In genomic region chr18:79156330-79156729, GRCh38 we compare ENCODE assay signal across 17 cellular contexts.
DNase-seq lines count a peak whose midpoint lies in the region; ATAC-seq and TF ChIP-seq lines count a peak whose summit lies in the region.
"Had no signal": no experiment of that assay in that cellular context is flagged by ENCODE, and none has a peak within 500 bp of the region (broad histone marks: within the 10 kb centered on the region; RNA-seq: fewer than 3 reads in every experiment).

No MANE protein-coding gene starts in this region.

- H3K36me3 Mint-ChIP-seq in CD8-positive, alpha-beta memory T cell: peaks cover 14 to 55% (median 28%) of the 10 kb centered on the region in 3 donors
- peaks cover 23% of the 10 kb centered on the region for H3K36me3 Mint-ChIP-seq in central memory CD8-positive, alpha-beta T cell (ENCODE audit: insufficient read depth)
- peaks cover 5% of the 10 kb centered on the region for H3K36me3 Mint-ChIP-seq in natural killer cell treated with Interleukin-12 subunit alpha and Interleukin-12 subunit beta and Interleukin-15 and Interleukin-18, amount 100 ng/mL, for 72 hours

- H3K36me3 ChIP-seq in CD8-positive, alpha-beta memory T cell (ENCODE audit: insufficient read depth, low read length): no peaks in the 10 kb centered on the region

- H3K27ac ChIP-seq in CD8-positive, alpha-beta memory T cell (ENCODE audit: low read depth, low read length): no peak overlapping the region
- H3K27ac ChIP-seq in HL-60 (replicated peaks): peak overlapping the region; percentile 38
- H3K27ac ChIP-seq: epithelial cell of prostate, SJSA1, thoracic aorta had no signal

- no peaks in the 10 kb centered on the region for H3K27me3 ChIP-seq in CD8-positive, alpha-beta memory T cell (ENCODE audit: insufficient read depth, low read length, poor library complexity, severe bottlenecking)
- no peaks in the 10 kb centered on the region for H3K27me3 ChIP-seq in HL-60 (ENCODE audit: insufficient read depth, poor library complexity, severe bottlenecking)
- H3K27me3 ChIP-seq: BLaER1 treated with 17β-estradiol and CSF1 and Interleukin-3, amounts not matched to agents 10 nM and 100 nM; SJSA1 had no signal

- peak overlapping the region in 5 of 8 donors; percentile 36 to 85 (median 69) for H3K27ac Mint-ChIP-seq in CD8-positive, alpha-beta memory T cell
- peak overlapping the region; percentile 90 for H3K27ac Mint-ChIP-seq in central memory CD8-positive, alpha-beta T cell (ENCODE audit: low read depth)
- H3K27ac Mint-ChIP-seq in natural killer cell treated with Interleukin-12 subunit alpha and Interleukin-12 subunit beta and Interleukin-15 and Interleukin-18, amount 100 ng/mL, for 72 hours: peak overlapping the region; percentile 54 to 92
- H3K27ac Mint-ChIP-seq: activated naive CD8-positive, alpha-beta T cell; mesothelial cell of epicardium had no signal

- POLR2A ChIA-PET in CD8-positive, alpha-beta memory T cell (lab: Charles Lee): no interaction called here

- no peak for DNase-seq in CD8-positive, alpha-beta memory T cell
- DNase-seq in HL-60 (ENCODE audit: low read depth in 1 of 2, low spot score in 1 of 2): no peak
- no peak for DNase-seq in central memory CD8-positive, alpha-beta T cell (ENCODE audit: low spot score in 2 of 2)
- DNase-seq in natural killer cell treated with Interleukin-12 subunit alpha and Interleukin-12 subunit beta and Interleukin-15 and Interleukin-18, amount 100 ng/mL, for 72 hours (ENCODE audit: low spot score): no peak
- no peak for DNase-seq in KG1 (lab: John Stamatoyannopoulos, UW)
- no peak for DNase-seq in SK-N-DZ (ENCODE audit: low spot score)
- DNase-seq: central memory CD4-positive, alpha-beta T cell; DND-41; NCI-H2171 treated with DMSO at 0.1 percent for 48 hours had no signal

- no peak overlapping the region for H3K4me3 Mint-ChIP-seq in CD8-positive, alpha-beta memory T cell
- peak overlapping the region; percentile 6 for H3K4me3 Mint-ChIP-seq in central memory CD8-positive, alpha-beta T cell
- H3K4me3 Mint-ChIP-seq in natural killer cell treated with Interleukin-12 subunit alpha and Interleukin-12 subunit beta and Interleukin-15 and Interleukin-18, amount 100 ng/mL, for 72 hours: peak overlapping the region; percentile 47
- H3K4me3 Mint-ChIP-seq: activated naive CD8-positive, alpha-beta T cell; mesothelial cell of epicardium had no signal

- TF ChIP-seq CTCF in HL-60 (IDR thresholded peaks at IDR 0.05; ENCODE audit: insufficient read depth, low read length): no peak

- peaks cover 19 to 30% (median 28%) of the 10 kb centered on the region in 3 donors for H3K4me1 Mint-ChIP-seq in CD8-positive, alpha-beta memory T cell
- peaks cover 33% of the 10 kb centered on the region for H3K4me1 Mint-ChIP-seq in central memory CD8-positive, alpha-beta T cell
- peaks cover 22 to 25% of the 10 kb centered on the region in 2 donors for H3K4me1 Mint-ChIP-seq in natural killer cell treated with Interleukin-12 subunit alpha and Interleukin-12 subunit beta and Interleukin-15 and Interleukin-18, amount 100 ng/mL, for 72 hours (ENCODE audit: low read depth in 2 of 2)
- H3K4me1 Mint-ChIP-seq: mesothelial cell of epicardium had no signal

- no peaks in the 10 kb centered on the region for H3K27me3 Mint-ChIP-seq in CD8-positive, alpha-beta memory T cell
- no peaks in the 10 kb centered on the region for H3K27me3 Mint-ChIP-seq in central memory CD8-positive, alpha-beta T cell
- H3K27me3 Mint-ChIP-seq in natural killer cell treated with Interleukin-12 subunit alpha and Interleukin-12 subunit beta and Interleukin-15 and Interleukin-18, amount 100 ng/mL, for 72 hours: no peaks in the 10 kb centered on the region
- H3K27me3 Mint-ChIP-seq: activated naive CD8-positive, alpha-beta T cell had no signal

- ATAC-seq in central memory CD8-positive, alpha-beta T cell (replicated peaks; ENCODE audit: extremely low read depth, poor library complexity, severe bottlenecking): no peak
- no peak for ATAC-seq in natural killer cell treated with Interleukin-12 subunit alpha and Interleukin-12 subunit beta and Interleukin-15 and Interleukin-18, amount 100 ng/mL, for 72 hours
- ATAC-seq in HG02840 (IDR thresholded peaks at IDR 0.05; ENCODE audit: low FRiP score, unreplicated experiment) (no peak), HG03280 (IDR thresholded peaks at IDR 0.05; ENCODE audit: unreplicated experiment) (no peak)

- H3K4me3 ChIP-seq in CD8-positive, alpha-beta memory T cell (ENCODE audit: low read length): no peak overlapping the region
- H3K4me3 ChIP-seq in HL-60 (replicated peaks; ENCODE audit: insufficient read depth, low read length): no peak overlapping the region
- H3K4me3 ChIP-seq: BLaER1 treated with 17β-estradiol and CSF1 and Interleukin-3, amounts not matched to agents 10 nM and 100 nM; SJSA1; thoracic aorta had no signal

- CTCF ChIA-PET in CD8-positive, alpha-beta memory T cell (lab: Charles Lee): no interaction called here

- H3K4me1 ChIP-seq in CD8-positive, alpha-beta memory T cell (ENCODE audit: insufficient read depth, low read length): no peaks in the 10 kb centered on the region
- H3K4me1 ChIP-seq: SJSA1 had no signal

- no peaks in the 10 kb centered on the region for H3K9me3 ChIP-seq in CD8-positive, alpha-beta memory T cell (ENCODE audit: low read length)
- H3K9me3 ChIP-seq: BLaER1 treated with 17β-estradiol and CSF1 and Interleukin-3, amounts not matched to agents 10 nM and 100 nM; SJSA1; thoracic aorta had no signal

- no peaks in the 10 kb centered on the region for H3K9me3 Mint-ChIP-seq in CD8-positive, alpha-beta memory T cell
- H3K9me3 Mint-ChIP-seq in central memory CD8-positive, alpha-beta T cell: no peaks in the 10 kb centered on the region
- H3K9me3 Mint-ChIP-seq in natural killer cell treated with Interleukin-12 subunit alpha and Interleukin-12 subunit beta and Interleukin-15 and Interleukin-18, amount 100 ng/mL, for 72 hours: no peaks in the 10 kb centered on the region

Comparison
In these comparisons a context has a peak if more than half of its experiments do, and no peak if none do; other contexts are left out.
1. H3K4me3 Mint-ChIP-seq: peak in central memory CD8-positive, alpha-beta T cell (single experiment) and natural killer cell treated with Interleukin-12 subunit alpha and Interleukin-12 subunit beta and Interleukin-15 and Interleukin-18, amount 100 ng/mL, for 72 hours (single experiment); none in CD8-positive, alpha-beta memory T cell (0 of 7).
2. Peak in every context shown above with its lines, with median percentiles within 50 percentile points of each other: H3K27ac Mint-ChIP-seq.